Comparison of ENCODE assay signal across 13 cellular contexts in genomic region chr20:1533059-1533458, GRCh38. TPM values are rescaled to one million over a fixed set of nuclear protein-coding genes. Genes with fewer than 3 reads are reported as not detected.
DNase-seq lines count a peak whose midpoint lies in the region; ATAC-seq and TF ChIP-seq lines count a peak whose summit lies in the region.
"Had no signal": no experiment of that assay in that cellular context is flagged by ENCODE, and none has a peak within 500 bp of the region (broad histone marks: within the 10 kb centered on the region; RNA-seq: fewer than 3 reads in every experiment).

No MANE protein-coding gene starts in this region.

- H3K4me1 ChIP-seq in naive thymus-derived CD4-positive, alpha-beta T cell (ENCODE audit: control insufficient read depth in 2 of 2, insufficient read depth in 2 of 2, low read length in 2 of 2) = no peaks in the 10 kb centered on the region
- peaks cover 0 to 17% (median 0%) of the 10 kb centered on the region in 12 donors for H3K4me1 ChIP-seq in heart left ventricle
- H3K4me1 ChIP-seq: sigmoid colon had no signal

- H3K9me3 Mint-ChIP-seq in activated CD8-positive, alpha-beta memory T cell treated with anti-CD3 and anti-CD28 coated beads, Interleukin-2, amount 10 ng/mL, durations not matched to agents 7 days and 5 days (ENCODE audit: low read depth) = peaks cover 2% of the 10 kb centered on the region
- no peaks in the 10 kb centered on the region for H3K9me3 Mint-ChIP-seq in WTC11
- peaks cover 0 to 3% (median 0%) of the 10 kb centered on the region in 11 donors for H3K9me3 Mint-ChIP-seq in naive thymus-derived CD4-positive, alpha-beta T cell

- no peak overlapping the region for H3K4me3 ChIP-seq in Jurkat, Clone E6-1 (ENCODE audit: low read length)
- H3K4me3 ChIP-seq in naive thymus-derived CD4-positive, alpha-beta T cell (ENCODE audit: low read length) = no peak overlapping the region
- no peak overlapping the region for H3K4me3 ChIP-seq in heart left ventricle
- H3K4me3 ChIP-seq: BLaER1, sigmoid colon had no signal

- CTCF ChIA-PET in activated CD8-positive, alpha-beta memory T cell treated with anti-CD3 and anti-CD28 coated beads, Interleukin-2, amount 10 ng/mL, durations not matched to agents 7 days and 5 days (lab: Charles Lee) = interaction anchor here (1.0 to 2.2 kb wide), 5 partner anchors 29 to 244 kb away, joined by 3 to 9 read pairs (median 4); no protein-coding TSS in a partner anchor
- CTCF ChIA-PET in WTC11 (lab: Charles Lee) = interaction anchor here (0.6 to 2.5 kb wide), 11 partner anchors 29 to 264 kb away, joined by 3 to 40 read pairs (median 3); partner anchors contain the start of gene NSFL1C
- CTCF ChIA-PET in naive thymus-derived CD4-positive, alpha-beta T cell (lab: Charles Lee) = interaction anchor here (0.6 to 2.5 kb wide), 6 partner anchors 25 to 346 kb away, joined by 3 to 10 read pairs (median 4); no protein-coding TSS in a partner anchor

- TF ChIP-seq CTCF in WTC11 (IDR thresholded peaks at IDR 0.05) (no peak), heart left ventricle (IDR thresholded peaks at IDR 0.05) (peak in 1 of 12 donors; percentile 8)

- POLR2A ChIA-PET in WTC11 (lab: Charles Lee) = interaction anchor here (1.1 kb wide), 1 partner anchor 10 kb away, joined by 3 read pairs; no protein-coding TSS in a partner anchor
- POLR2A ChIA-PET in naive thymus-derived CD4-positive, alpha-beta T cell (lab: Charles Lee) = no interaction called here

- intact Hi-C loops in naive thymus-derived CD4-positive, alpha-beta T cell (cut with micrococcal nuclease) = loop anchor here (1.0 to 2.0 kb wide), 4 partner anchors 201 to 244 kb away; no protein-coding TSS in a partner anchor
- intact Hi-C loops in heart left ventricle (cut with DNase I) = no loop called here

- peaks cover 2% of the 10 kb centered on the region for H3K36me3 Mint-ChIP-seq in activated CD8-positive, alpha-beta memory T cell treated with anti-CD3 and anti-CD28 coated beads, Interleukin-2, amount 10 ng/mL, durations not matched to agents 7 days and 5 days
- no peaks in the 10 kb centered on the region for H3K36me3 Mint-ChIP-seq in WTC11
- no peaks in the 10 kb centered on the region for H3K36me3 Mint-ChIP-seq in naive thymus-derived CD4-positive, alpha-beta T cell

- peaks cover 18% of the 10 kb centered on the region for H3K27me3 Mint-ChIP-seq in activated CD8-positive, alpha-beta memory T cell treated with anti-CD3 and anti-CD28 coated beads, Interleukin-2, amount 10 ng/mL, durations not matched to agents 7 days and 5 days
- H3K27me3 Mint-ChIP-seq in WTC11 (ENCODE audit: low read depth) = no peaks in the 10 kb centered on the region
- H3K27me3 Mint-ChIP-seq in naive thymus-derived CD4-positive, alpha-beta T cell = peaks cover 0 to 8% (median 0%) of the 10 kb centered on the region in 5 donors

- no peaks in the 10 kb centered on the region for H3K9me3 ChIP-seq in naive thymus-derived CD4-positive, alpha-beta T cell (ENCODE audit: control insufficient read depth in 2 of 3, low read length in 3 of 3)
- peaks cover 0 to 6% (median 0%) of the 10 kb centered on the region in 12 donors for H3K9me3 ChIP-seq in heart left ventricle
- H3K9me3 ChIP-seq: BLaER1, sigmoid colon had no signal

- H3K27ac ChIP-seq in naive thymus-derived CD4-positive, alpha-beta T cell (ENCODE audit: low read depth, low read length) = no peak overlapping the region
- H3K27ac ChIP-seq in heart left ventricle = no peak overlapping the region
- H3K27ac ChIP-seq: BLaER1, sigmoid colon had no signal

- H3K27me3 ChIP-seq in naive thymus-derived CD4-positive, alpha-beta T cell (ENCODE audit: control insufficient read depth in 2 of 2, insufficient read depth in 2 of 2, low read length in 2 of 2) = no peaks in the 10 kb centered on the region
- peaks cover 0 to 20% (median 0%) of the 10 kb centered on the region in 9 donors for H3K27me3 ChIP-seq in heart left ventricle
- H3K27me3 ChIP-seq: BLaER1, sigmoid colon had no signal

- no peaks in the 10 kb centered on the region for H3K4me1 Mint-ChIP-seq in activated CD8-positive, alpha-beta memory T cell treated with anti-CD3 and anti-CD28 coated beads, Interleukin-2, amount 10 ng/mL, durations not matched to agents 7 days and 5 days
- no peaks in the 10 kb centered on the region; the same call in 1 of the 2 replicates for H3K4me1 Mint-ChIP-seq in WTC11
- H3K4me1 Mint-ChIP-seq in naive thymus-derived CD4-positive, alpha-beta T cell = peaks cover 0 to 12% (median 10%) of the 10 kb centered on the region in 7 donors

- no peak for DNase-seq in activated CD8-positive, alpha-beta memory T cell treated with anti-CD3 and anti-CD28 coated beads, Interleukin-2, amount 10 ng/mL, durations not matched to agents 7 days and 5 days
- no peak for DNase-seq in activated CD8-positive, alpha-beta memory T cell treated with anti-CD3 and anti-CD28 coated beads, Interleukin-2, amount 50 U/mL, for 48 hours
- peak; percentile 31 for DNase-seq in Jurkat, Clone E6-1 (ENCODE audit: low read depth, low spot score)
- DNase-seq in WTC11 (ENCODE audit: low spot score) = no peak
- peak in 5 of 9 donors; percentile 13 to 30 (median 15) for DNase-seq in naive thymus-derived CD4-positive, alpha-beta T cell
- no peak for DNase-seq in heart left ventricle
- no peak for DNase-seq in HK-2 (ENCODE audit: unreplicated experiment)
- DNase-seq: effector memory CD4-positive, alpha-beta T cell; NCI-H1092 treated with DMSO at 0.1 percent for 48 hours; sigmoid colon had no signal

- ATAC-seq in activated CD8-positive, alpha-beta memory T cell treated with anti-CD3 and anti-CD28 coated beads, Interleukin-2, amount 10 ng/mL, durations not matched to agents 7 days and 5 days = peak; percentile 27
- peak; percentile 95 for ATAC-seq in WTC11
- ATAC-seq in naive thymus-derived CD4-positive, alpha-beta T cell = no peak
- no peak for ATAC-seq in heart left ventricle
- ATAC-seq in GM18505 (IDR thresholded peaks at IDR 0.05; ENCODE audit: unreplicated experiment) = no peak

- 61 to 76% (median 74%) methylated on average over 4 of the region's 4 CpGs for WGBS in heart left ventricle, 4 donors

- no peaks in the 10 kb centered on the region for H3K36me3 ChIP-seq in naive thymus-derived CD4-positive, alpha-beta T cell (ENCODE audit: control insufficient read depth in 2 of 3, insufficient read depth in 3 of 3, low read length in 3 of 3)
- H3K36me3 ChIP-seq in heart left ventricle = no peaks in the 10 kb centered on the region
- H3K36me3 ChIP-seq: BLaER1, sigmoid colon had no signal

- no peak overlapping the region for H3K4me3 Mint-ChIP-seq in activated CD8-positive, alpha-beta memory T cell treated with anti-CD3 and anti-CD28 coated beads, Interleukin-2, amount 10 ng/mL, durations not matched to agents 7 days and 5 days
- H3K4me3 Mint-ChIP-seq in WTC11 = no peak overlapping the region
- no peak overlapping the region for H3K4me3 Mint-ChIP-seq in naive thymus-derived CD4-positive, alpha-beta T cell

- H3K27ac Mint-ChIP-seq in activated CD8-positive, alpha-beta memory T cell treated with anti-CD3 and anti-CD28 coated beads, Interleukin-2, amount 10 ng/mL, durations not matched to agents 7 days and 5 days = no peak overlapping the region
- H3K27ac Mint-ChIP-seq in WTC11 = no peak overlapping the region
- peak overlapping the region in 1 of 9 donors; percentile 38 for H3K27ac Mint-ChIP-seq in naive thymus-derived CD4-positive, alpha-beta T cell

- TF ChIP-seq POLR2A in heart left ventricle (IDR thresholded peaks at IDR 0.05) (no peak), GM18505 (IDR thresholded peaks at IDR 0.05; ENCODE audit: borderline replicate concordance, extremely low read depth, insufficient read depth, insufficient read length) (no peak)

TF ChIP-seq in WTC11, 78 proteins besides CTCF, POLR2A, EP300 and RAD21 (continues in another document):
- TF ChIP-seq TEAD1 (CRISPR knock-in tag; IDR thresholded peaks at IDR 0.05) (no peak), JAZF1 (CRISPR knock-in tag; IDR thresholded peaks at IDR 0.05) (no peak), IRF1 (CRISPR knock-in tag; IDR thresholded peaks at IDR 0.05) (no peak), TCF7 (CRISPR knock-in tag; IDR thresholded peaks at IDR 0.05; ENCODE audit: low read depth) (no peak), ESRRA (CRISPR knock-in tag; IDR thresholded peaks at IDR 0.05; ENCODE audit: borderline replicate concordance) (no peak)

RNA-seq across cellular contexts. Expression of gene SIRPD, which starts 24.4 kb away (rescaled TPM):
- total RNA-seq in activated CD8-positive, alpha-beta memory T cell treated with anti-CD3 and anti-CD28 coated beads, Interleukin-2, amount 10 ng/mL, durations not matched to agents 7 days and 5 days = under 1 TPM in 1 of 2 experiments, not detected in 1; 0.19 TPM
- polyA plus RNA-seq in Jurkat, Clone E6-1 (2012; ENCODE audit: insufficient read depth, insufficient read length) = not detected
- total RNA-seq in WTC11 (2021) (not detected in 3 replicates), heart left ventricle (1 to 10 TPM in 1 of 9 donors, not detected in 8; 1.1 TPM)
- total RNA-seq in naive thymus-derived CD4-positive, alpha-beta T cell = 1 to 10 TPM in 1 of 5 experiments, under 1 TPM in 4; 0.16 to 1.9 (median 0.34) TPM
- not detected for polyA plus RNA-seq in naive thymus-derived CD4-positive, alpha-beta T cell
- not detected for polyA plus RNA-seq in heart left ventricle
- total RNA-seq: astrocyte had no signal

RNA-seq across cellular contexts. Expression of gene SIRPB2, which starts 41.8 kb away (rescaled TPM):
- total RNA-seq in activated CD8-positive, alpha-beta memory T cell treated with anti-CD3 and anti-CD28 coated beads, Interleukin-2, amount 10 ng/mL, durations not matched to agents 7 days and 5 days = not detected
- polyA plus RNA-seq in Jurkat, Clone E6-1 (2012; ENCODE audit: insufficient read depth, insufficient read length) = not detected
- total RNA-seq in WTC11 (2021) = not detected in 3 replicates
- total RNA-seq in naive thymus-derived CD4-positive, alpha-beta T cell = 10 to 100 TPM in 1 of 5 experiments, 1 to 10 TPM in 1, under 1 TPM in 2, not detected in 1; 0.30 to 29.0 (median 1.1) TPM
- polyA plus RNA-seq in naive thymus-derived CD4-positive, alpha-beta T cell = under 1 TPM in 1 of 2 donors, not detected in 1; 0.07 TPM
- 10 to 100 TPM in 1 of 9 donors, 1 to 10 TPM in 6, under 1 TPM in 2; 0.74 to 11.9 (median 2.4) TPM for total RNA-seq in heart left ventricle
- 1 to 10 TPM; 1.5 to 2.1 TPM for polyA plus RNA-seq in heart left ventricle
- total RNA-seq: astrocyte had no signal

Comparison
In these comparisons a context has a peak if more than half of its experiments do, and no peak if none do; other contexts are left out.
1. ATAC-seq: peak in activated CD8-positive, alpha-beta memory T cell treated with anti-CD3 and anti-CD28 coated beads, Interleukin-2, amount 10 ng/mL, durations not matched to agents 7 days and 5 days (single experiment) and WTC11 (single experiment); none in naive thymus-derived CD4-positive, alpha-beta T cell (single experiment), heart left ventricle (0 of 4) and GM18505 (single experiment).
2. DNase-seq: peak in Jurkat, Clone E6-1 (single experiment) and naive thymus-derived CD4-positive, alpha-beta T cell (5 of 9); none in activated CD8-positive, alpha-beta memory T cell treated with anti-CD3 and anti-CD28 coated beads, Interleukin-2, amount 10 ng/mL, durations not matched to agents 7 days and 5 days (single experiment), activated CD8-positive, alpha-beta memory T cell treated with anti-CD3 and anti-CD28 coated beads, Interleukin-2, amount 50 U/mL, for 48 hours (single experiment), WTC11 (single experiment), heart left ventricle (0 of 5) and HK-2 (single experiment).
3. intact Hi-C loops: an anchor here in naive thymus-derived CD4-positive, alpha-beta T cell (1.0 to 2.0 kb wide); none called in heart left ventricle.